ENCODE assay signal across 13 cellular contexts in genomic region chr1:194024659-194025058, GRCh38.
DNase-seq lines count a peak whose midpoint lies in the region; ATAC-seq, FAIRE-seq and TF ChIP-seq lines count a peak whose summit lies in the region.
"Had no signal": no experiment of that assay in that cellular context is flagged by ENCODE, and none has a peak within 500 bp of the region (broad histone marks: within the 10 kb centered on the region; RNA-seq: fewer than 3 reads in every experiment).

No MANE protein-coding gene starts in this region.

- H3K27ac ChIP-seq in mesenchymal stem cell (ENCODE audit: low read length, poor library complexity, severe bottlenecking), result no peak overlapping the region
- H3K27ac ChIP-seq: neural progenitor cell, testis had no signal

- H3K4ac ChIP-seq in mesenchymal stem cell (ENCODE audit: low read depth in 1 of 2, low read length in 2 of 2), result no peak overlapping the region

- H2AK5ac ChIP-seq in mesenchymal stem cell (ENCODE audit: low read length, severe bottlenecking), result no peak overlapping the region

- no peak for TF ChIP-seq CTCF in bronchial epithelial cell (IDR thresholded peaks at IDR 0.05; ENCODE audit: insufficient read depth, low read length, severe bottlenecking)

- H3K27me3 ChIP-seq in bronchial epithelial cell (ENCODE audit: control insufficient read depth, insufficient read depth, low read length) (no peaks in the 10 kb centered on the region), mesenchymal stem cell (ENCODE audit: control insufficient read depth in 1 of 2, insufficient read depth in 1 of 2, low read length in 2 of 2) (no peaks in the 10 kb centered on the region)
- H3K27me3 ChIP-seq: neural progenitor cell, testis had no signal

- H3K4me2 ChIP-seq in mesenchymal stem cell (ENCODE audit: low read length, poor library complexity, severe bottlenecking), result no peak overlapping the region
- H3K4me2 ChIP-seq: neural progenitor cell had no signal

- H3K36me3 ChIP-seq in bronchial epithelial cell (ENCODE audit: control insufficient read depth, insufficient read depth, low read length) (no peaks in the 10 kb centered on the region), mesenchymal stem cell (ENCODE audit: control insufficient read depth in 1 of 2, insufficient read depth in 2 of 2, low read depth in 1 of 2, low read length in 2 of 2) (no peaks in the 10 kb centered on the region)
- H3K36me3 ChIP-seq: neural progenitor cell had no signal

- H3K18ac ChIP-seq in mesenchymal stem cell (ENCODE audit: low read depth in 1 of 2, low read length in 2 of 2), result no peak overlapping the region

- no peaks in the 10 kb centered on the region for H3K4me1 ChIP-seq in mesenchymal stem cell (ENCODE audit: control insufficient read depth, insufficient read depth, low read depth, low read length)
- H3K4me1 ChIP-seq: neural progenitor cell, testis had no signal

- H3K79me1 ChIP-seq in mesenchymal stem cell (replicated peaks; ENCODE audit: low read length, poor library complexity, severe bottlenecking), result no peaks in the 10 kb centered on the region

- H3K9ac ChIP-seq in mesenchymal stem cell (ENCODE audit: low read length), result no peak overlapping the region
- H3K9ac ChIP-seq: neural progenitor cell had no signal

- DNase-seq in NCI-H2029 (lab: John Stamatoyannopoulos, UW) (peak; percentile 8), NCI-H2029 treated with DMSO at 0.1 percent for 48 hours (lab: John Stamatoyannopoulos, UW) (no peak), NCI-H226 (peak; percentile 92), bronchial epithelial cell (ENCODE audit: low read depth) (peak; percentile 92), mesenchymal stem cell (peak; percentile 59), CD1c-positive myeloid dendritic cell (ENCODE audit: extremely low spot score) (no peak)
- DNase-seq: activated CD4-positive, alpha-beta T cell treated with anti-CD3 and anti-CD28 coated beads for 36 hours; NCI-H1436; testis had no signal

- H2BK120ac ChIP-seq in mesenchymal stem cell (ENCODE audit: low read depth, low read length), result no peak overlapping the region

- H3K9me3 ChIP-seq in mesenchymal stem cell (ENCODE audit: control insufficient read depth, low read length), result peaks cover 20% of the 10 kb centered on the region
- H3K9me3 ChIP-seq: testis had no signal

- H3K4me3 ChIP-seq in bronchial epithelial cell (ENCODE audit: low read depth, low read length), result no peak overlapping the region
- H3K4me3 ChIP-seq in mesenchymal stem cell (ENCODE audit: insufficient read depth in 1 of 2, low read depth in 1 of 2, low read length in 2 of 2), result no peak overlapping the region
- H3K4me3 ChIP-seq: neural progenitor cell, testis had no signal

- ATAC-seq in HG02870 (IDR thresholded peaks at IDR 0.05; ENCODE audit: unreplicated experiment) (no peak), GM18873 (IDR thresholded peaks at IDR 0.05; ENCODE audit: low FRiP score, unreplicated experiment) (no peak)
- ATAC-seq: activated CD4-positive, alpha-beta T cell treated with anti-CD3 and anti-CD28 coated beads for 36 hours had no signal

- FAIRE-seq in bronchial epithelial cell (lab: Jason Lieb, UNC), result no peak
- FAIRE-seq: GM19239 had no signal

- no peak overlapping the region for H2BK5ac ChIP-seq in mesenchymal stem cell (ENCODE audit: low read depth, low read length, poor library complexity, severe bottlenecking)

- H3K14ac ChIP-seq in mesenchymal stem cell (ENCODE audit: low read length in 2 of 2), result no peak overlapping the region

- no peak overlapping the region for H2BK12ac ChIP-seq in mesenchymal stem cell (ENCODE audit: low read length in 2 of 2)

- no peak overlapping the region for H3K23ac ChIP-seq in mesenchymal stem cell (ENCODE audit: low read length in 2 of 2)

- H2BK15ac ChIP-seq in mesenchymal stem cell (ENCODE audit: low read depth, poor library complexity, severe bottlenecking), result no peak overlapping the region

- H4K8ac ChIP-seq in mesenchymal stem cell (ENCODE audit: low read length), result no peak overlapping the region

- WGBS in mesenchymal stem cell, result 64% methylated on average over 1 of the region's 2 CpGs

- no peak overlapping the region for H2AFZ ChIP-seq in mesenchymal stem cell (ENCODE audit: low read depth, low read length)
- H2AFZ ChIP-seq: neural progenitor cell had no signal

- H4K91ac ChIP-seq in mesenchymal stem cell (ENCODE audit: low read length), result no peak overlapping the region

Comparison
In these comparisons a context has a peak if more than half of its experiments do, and no peak if none do; other contexts are left out.
1. DNase-seq: peak in NCI-H2029 (single experiment), NCI-H226 (single experiment), bronchial epithelial cell (single experiment) and mesenchymal stem cell (single experiment); none in NCI-H2029 treated with DMSO at 0.1 percent for 48 hours (single experiment) and CD1c-positive myeloid dendritic cell (single experiment).